Comparison of ENCODE assay signal across 28 cellular contexts in the genomic region with DNA sequence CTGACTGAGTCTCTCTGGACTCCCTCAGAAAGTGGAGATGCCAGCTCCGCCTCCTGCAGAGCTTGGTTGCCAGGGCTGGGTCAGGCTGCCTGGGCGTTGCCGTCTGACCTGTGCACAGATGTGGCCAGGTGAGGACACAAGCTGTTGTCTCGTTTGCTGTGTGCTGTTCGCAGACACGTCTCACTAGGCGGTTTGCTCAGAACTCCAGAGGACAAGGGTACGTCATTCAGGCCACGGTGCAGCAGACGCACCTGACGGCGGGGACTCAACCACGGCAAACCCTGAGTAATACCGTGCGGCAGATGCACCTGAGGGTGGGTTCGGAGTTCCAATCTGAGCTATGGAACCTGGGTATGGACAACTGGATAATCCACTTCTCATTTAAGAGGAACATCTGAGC. TPM values are rescaled to one million over a fixed set of nuclear protein-coding genes. Genes with fewer than 3 reads are reported as not detected.
"Had no signal": no experiment of that assay in that cellular context is flagged by ENCODE, and none has a peak within 500 bp of the region (broad histone marks: within the 10 kb centered on the region; RNA-seq: fewer than 3 reads in every experiment).

No MANE protein-coding gene starts in this region.

- H3K4me3 Mint-ChIP-seq: activated naive CD8-positive, alpha-beta T cell treated with anti-CD3 and anti-CD28 coated beads for 36 hours; natural killer cell treated with Interleukin-12 subunit alpha and Interleukin-12 subunit beta and Interleukin-15 and Interleukin-18, amount 100 ng/mL, for 72 hours; stimulated activated memory B cell treated with anti-CD40 and anti-IgM and Interleukin-4, amounts not matched to agents 10 μg/mL and 1 μg/mL and 100 μg/mL, for 72 hours; T-helper 2 cell treated with Interferon-gamma antibody and Interleukin-4, amounts not matched to agents 5 μg/mL and 100 μg/mL, for 36 hours had no signal

- H3K27me3 ChIP-seq: adrenal gland, ascending aorta, brain microvascular endothelial cell, esophagus muscularis mucosa, heart right ventricle, left lung, pancreas, sigmoid colon, tibial nerve had no signal

- H3K9me3 ChIP-seq: adrenal gland, ascending aorta, esophagus muscularis mucosa, heart right ventricle, left lung, lower lobe of right lung, pancreas, prostate gland, sigmoid colon, tibial nerve had no signal

- H3K27ac Mint-ChIP-seq: activated naive CD8-positive, alpha-beta T cell treated with anti-CD3 and anti-CD28 coated beads for 36 hours; natural killer cell treated with Interleukin-12 subunit alpha and Interleukin-12 subunit beta and Interleukin-15 and Interleukin-18, amount 100 ng/mL, for 72 hours; stimulated activated memory B cell treated with anti-CD40 and anti-IgM and Interleukin-4, amounts not matched to agents 10 μg/mL and 1 μg/mL and 100 μg/mL, for 72 hours; T-helper 2 cell treated with Interferon-gamma antibody and Interleukin-4, amounts not matched to agents 5 μg/mL and 100 μg/mL, for 36 hours had no signal

- H3K4me3 ChIP-seq: adrenal gland, ascending aorta, esophagus muscularis mucosa, heart right ventricle, left lung, lower lobe of right lung, pancreas, prostate gland, sigmoid colon, tibial nerve had no signal

- H3K9me3 Mint-ChIP-seq: activated naive CD8-positive, alpha-beta T cell treated with anti-CD3 and anti-CD28 coated beads for 36 hours; natural killer cell treated with Interleukin-12 subunit alpha and Interleukin-12 subunit beta and Interleukin-15 and Interleukin-18, amount 100 ng/mL, for 72 hours; T-helper 2 cell treated with Interferon-gamma antibody and Interleukin-4, amounts not matched to agents 5 μg/mL and 100 μg/mL, for 36 hours had no signal

- H3K27me3 Mint-ChIP-seq: activated naive CD8-positive, alpha-beta T cell treated with anti-CD3 and anti-CD28 coated beads for 36 hours; natural killer cell treated with Interleukin-12 subunit alpha and Interleukin-12 subunit beta and Interleukin-15 and Interleukin-18, amount 100 ng/mL, for 72 hours; stimulated activated memory B cell treated with anti-CD40 and anti-IgM and Interleukin-4, amounts not matched to agents 10 μg/mL and 1 μg/mL and 100 μg/mL, for 72 hours had no signal

- H3K36me3 ChIP-seq: adrenal gland, ascending aorta, brain microvascular endothelial cell, left lung, lower lobe of right lung, pancreas, prostate gland, sigmoid colon had no signal

- ATAC-seq: foreskin keratinocyte; heart right ventricle; left lung; lower lobe of right lung; natural killer cell treated with Interleukin-12 subunit alpha and Interleukin-12 subunit beta and Interleukin-15 and Interleukin-18, amount 100 ng/mL, for 72 hours; pancreas; stimulated activated memory B cell treated with anti-CD40 and anti-IgM and Interleukin-4, amounts not matched to agents 10 μg/mL and 1 μg/mL and 100 μg/mL, for 72 hours had no signal

- H3K27ac ChIP-seq: adrenal gland, ascending aorta, brain microvascular endothelial cell, esophagus muscularis mucosa, foreskin keratinocyte, heart right ventricle, left lung, lower lobe of right lung, pancreas, prostate gland, sigmoid colon, tibial nerve had no signal

- H3K4me1 ChIP-seq: adrenal gland, foreskin keratinocyte had no signal

- DNase-seq: activated CD4-positive, alpha-beta T cell treated with anti-CD3 and anti-CD28 coated beads for 4 hours; activated CD4-positive, alpha-beta T cell treated with anti-CD3 and anti-CD28 coated beads, Interleukin-2, amount 50 U/mL, for 4 hours; activated effector memory CD4-positive, alpha-beta T cell treated with Interleukin-2 at 50 U/mL for 16 hours; activated naive CD4-positive, alpha-beta T cell treated with Interleukin-2 at 50 U/mL for 16 hours; activated naive CD8-positive, alpha-beta T cell treated with anti-CD3 and anti-CD28 coated beads for 36 hours; adrenal gland; brain microvascular endothelial cell; central memory CD4-positive, alpha-beta T cell; foreskin keratinocyte; heart right ventricle; kidney glomerular epithelial cell; lower lobe of right lung; mesenchymal stem cell; sigmoid colon; small intestine; stimulated activated CD4-positive, alpha-beta T cell treated with anti-CD3 and anti-CD28 coated beads, Interleukin-1b, Interleukin-23, amount 100 ng/mL, for 48 hours; stimulated activated CD4-positive, alpha-beta T cell treated with anti-CD3 and anti-CD28 coated beads, Interleukin-4, amount 100 ng/mL, for 4 hours; stimulated activated CD8-positive, alpha-beta memory T cell treated with anti-CD3 and anti-CD28 coated beads, Interleukin-4, amount 100 ng/mL, for 48 hours; T-helper 1 cell had no signal

RNA-seq across cellular contexts. Expression of gene GPER1, which starts 11.7 kb away (rescaled TPM):
- total RNA-seq: natural killer cell treated with Interleukin-12 subunit alpha and Interleukin-12 subunit beta and Interleukin-15 and Interleukin-18, amount 100 ng/mL, for 72 hours had no signal

RNA-seq across cellular contexts. Expression of gene GPR146, which starts 55.3 kb away (rescaled TPM):
- total RNA-seq: foreskin keratinocyte had no signal
